In genomic region chr6:31586596-31586995, GRCh38 we compare ENCODE assay signal across 11 cellular contexts. TPM values are rescaled to one million over a fixed set of nuclear protein-coding genes. Genes with fewer than 3 reads are reported as not detected.
DNase-seq lines count a peak whose midpoint lies in the region; ATAC-seq and TF ChIP-seq lines count a peak whose summit lies in the region.
"Had no signal": no experiment of that assay in that cellular context is flagged by ENCODE, and none has a peak within 500 bp of the region (broad histone marks: within the 10 kb centered on the region; RNA-seq: fewer than 3 reads in every experiment).

No MANE protein-coding gene starts in this region.

- no peaks in the 10 kb centered on the region for H3K9me3 Mint-ChIP-seq in MCF 10A (ENCODE audit: unreplicated experiment)
- H3K9me3 Mint-ChIP-seq: nephron had no signal

- no peak overlapping the region for H3K4me3 Mint-ChIP-seq in MCF 10A (ENCODE audit: unreplicated experiment)

- CTCF ChIA-PET in MCF 10A (lab: Yijun Ruan, JAX) = interaction anchor here (1.1 to 18.9 kb wide), 2 partner anchors 11 to 12 kb away, joined by 4 to 215 read pairs; partner anchors contain the start of genes NCR3 and TNF

- peak; percentile 43 for DNase-seq in activated gamma-delta T cell treated with Interleukin-2 at 50 U/mL for 16 hours
- DNase-seq in activated gamma-delta T cell (lab: John Stamatoyannopoulos, UW) = no peak
- DNase-seq in T-helper 2 cell = peak in 3 of 5 experiments; percentile 28 to 68 (median 58)
- no peak for DNase-seq in heart right ventricle
- peak in 13 of 49 donors; percentile 9 to 47 (median 25) for DNase-seq in substantia nigra (lab: John Stamatoyannopoulos, UW)
- no peak for DNase-seq in MCF 10A (ENCODE audit: unreplicated experiment)
- DNase-seq in HCEC 1CT = no peak
- DNase-seq: NCI-H1092 treated with DMSO at 0.1 percent for 48 hours, SJCRH30 had no signal

- H3K36me3 ChIP-seq in heart right ventricle = peaks cover 0 to 8% (median 0%) of the 10 kb centered on the region in 9 donors
- H3K36me3 ChIP-seq: SJCRH30 had no signal

- H3K36me3 Mint-ChIP-seq in MCF 10A (ENCODE audit: insufficient read depth, unreplicated experiment) = no peaks in the 10 kb centered on the region

- no peaks in the 10 kb centered on the region for H3K9me3 ChIP-seq in heart right ventricle
- H3K9me3 ChIP-seq: SJCRH30 had no signal

- no peak for TF ChIP-seq CTCF in heart right ventricle (IDR thresholded peaks at IDR 0.05)
- TF ChIP-seq CTCF in MCF 10A (IDR thresholded peaks at IDR 0.05; ENCODE audit: unreplicated experiment) = no peak

- H3K27me3 Mint-ChIP-seq in MCF 10A (ENCODE audit: insufficient read depth, unreplicated experiment) = no peaks in the 10 kb centered on the region

- BruUV-seq in MCF 10A (replicated peaks; lab: Mats Ljungman, UMichigan) = no TSS peak

- no peak overlapping the region for H3K27ac Mint-ChIP-seq in MCF 10A (ENCODE audit: low read depth, unreplicated experiment)

- peak overlapping the region in 2 of 10 donors; percentile 20 to 51 for H3K4me3 ChIP-seq in heart right ventricle
- H3K4me3 ChIP-seq: SJCRH30 had no signal

- peak; percentile 47 to 74 (median 56) for ATAC-seq in heart right ventricle
- ATAC-seq in HG02852 (IDR thresholded peaks at IDR 0.05; ENCODE audit: unreplicated experiment) = no peak

- H3K27me3 ChIP-seq in heart right ventricle = peaks cover 0 to 9% (median 0%) of the 10 kb centered on the region in 7 donors
- H3K27me3 ChIP-seq: SJCRH30 had no signal

- intact Hi-C loops in heart right ventricle (cut with DNase I) = no loop called here
- intact Hi-C loops in MCF 10A (cut with micrococcal nuclease) = no loop called here

- POLR2A ChIA-PET in MCF 10A (lab: Yijun Ruan, JAX) = interaction anchor here (0.6 to 1.5 kb wide), 2 partner anchors 12 to 26 kb away, joined by 3 to 6 read pairs; no protein-coding TSS in a partner anchor

- peaks cover 0 to 72% (median 12%) of the 10 kb centered on the region in 9 donors for H3K4me1 ChIP-seq in heart right ventricle

- 47 to 49% methylated on average over 5 of the region's 5 CpGs for whole genome bisulfite sequencing in heart right ventricle, 2 donors

- peak overlapping the region in 5 of 10 donors; percentile 22 to 94 (median 44) for H3K27ac ChIP-seq in heart right ventricle
- H3K27ac ChIP-seq in substantia nigra (ENCODE audit: low read depth, low read length, poor library complexity, severe bottlenecking) = peak overlapping the region; percentile 43
- H3K27ac ChIP-seq: SJCRH30 had no signal

- peaks cover 9% of the 10 kb centered on the region for H3K4me1 Mint-ChIP-seq in MCF 10A (ENCODE audit: insufficient read depth, unreplicated experiment)

RNA-seq across cellular contexts. Expression of gene LST1, which starts 0.5 kb away (rescaled TPM):
- total RNA-seq in heart right ventricle = 10 to 100 TPM in 1 of 10 donors, 1 to 10 TPM in 9; 2.6 to 35.6 (median 3.9) TPM
- 1 to 10 TPM; 6.5 to 8.7 TPM for polyA plus RNA-seq in heart right ventricle
- not detected in 2 replicates for total RNA-seq in MCF 10A (2022)
- total RNA-seq: SJCRH30 had no signal

RNA-seq across cellular contexts. Expression of gene LTB, which starts 4.4 kb away (rescaled TPM):
- total RNA-seq in heart right ventricle (1 to 10 TPM in 3 of 10 donors, under 1 TPM in 6, not detected in 1; 0.26 to 10.0 (median 0.67) TPM), MCF 10A (2022) (0.37 TPM in 1 of 2 replicates, not detected in the other)
- under 1 TPM; 0.51 to 0.65 TPM for polyA plus RNA-seq in heart right ventricle
- total RNA-seq: SJCRH30 had no signal

RNA-seq across cellular contexts. Expression of gene NCR3, which starts 6.2 kb away (rescaled TPM):
- 1 to 10 TPM in 1 of 10 donors, under 1 TPM in 2, not detected in 7; 0.31 to 1.0 (median 0.33) TPM for total RNA-seq in heart right ventricle
- polyA plus RNA-seq in heart right ventricle = not detected
- not detected in 2 replicates for total RNA-seq in MCF 10A (2022)
- total RNA-seq: SJCRH30 had no signal

RNA-seq across cellular contexts. Expression of gene TNF, which starts 11.2 kb away (rescaled TPM):
- 1 to 10 TPM in 2 of 10 donors, under 1 TPM in 7, not detected in 1; 0.33 to 3.0 (median 0.61) TPM for total RNA-seq in heart right ventricle
- polyA plus RNA-seq in heart right ventricle = under 1 TPM; 0.16 to 0.51 TPM
- total RNA-seq in MCF 10A (2022) = not detected in 2 replicates
- total RNA-seq: SJCRH30 had no signal

RNA-seq across cellular contexts. Expression of gene LTA, which starts 14.5 kb away (rescaled TPM):
- total RNA-seq in heart right ventricle = under 1 TPM in 2 of 10 donors, not detected in 8; 0.15 to 0.86 TPM
- under 1 TPM; 0.06 to 0.44 TPM for polyA plus RNA-seq in heart right ventricle
- not detected in 2 replicates for total RNA-seq in MCF 10A (2022)
- total RNA-seq: SJCRH30 had no signal

Comparison
In these comparisons a context has a peak if more than half of its experiments do, and no peak if none do; other contexts are left out.
1. DNase-seq: peak in activated gamma-delta T cell treated with Interleukin-2 at 50 U/mL for 16 hours (single experiment) and T-helper 2 cell (3 of 5); none in activated gamma-delta T cell (single experiment), heart right ventricle (0 of 2), MCF 10A (single experiment) and HCEC 1CT (single experiment).